Comparison of ENCODE assay signal across 23 cellular contexts in the genomic region with DNA sequence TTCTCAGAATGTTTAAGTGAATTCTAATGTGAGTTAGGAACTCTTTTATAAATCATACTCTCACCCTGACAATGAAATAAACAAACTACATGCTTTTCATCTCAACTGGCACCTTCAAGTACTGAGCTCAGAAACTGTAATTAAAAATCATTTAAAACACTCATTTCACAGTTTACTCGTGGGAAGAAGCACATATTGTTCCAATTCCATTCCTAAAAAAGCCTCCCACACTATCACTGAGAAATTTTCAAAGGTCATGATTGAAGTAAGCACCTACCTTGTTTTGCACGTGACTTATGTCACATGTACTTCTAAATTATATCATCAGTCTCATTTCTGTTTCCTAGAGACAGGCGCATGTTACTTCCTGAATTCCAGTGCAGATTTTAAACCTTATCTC.
DNase-seq lines count a peak whose midpoint lies in the region; ATAC-seq and TF ChIP-seq lines count a peak whose summit lies in the region.
"Had no signal": no experiment of that assay in that cellular context is flagged by ENCODE, and none has a peak within 500 bp of the region (broad histone marks: within the 10 kb centered on the region; RNA-seq: fewer than 3 reads in every experiment).

No MANE protein-coding gene starts in this region.

- H4K20me1 ChIP-seq in DND-41 (ENCODE audit: insufficient read depth, low read length), result no peaks in the 10 kb centered on the region

- DNase-seq in DND-41 (no peak), SK-MEL-5 (ENCODE audit: low read depth, low spot score) (peak; percentile 27), suprapubic skin (ENCODE audit: low spot score in 2 of 2) (no peak), NCI-H446 treated with DMSO at 0.1 percent for 48 hours (lab: John Stamatoyannopoulos, UW) (no peak), HuH-7.5 (ENCODE audit: low spot score) (no peak), A172 (ENCODE audit: low spot score) (no peak)
- DNase-seq: C1 segment of cervical spinal cord; CD4-positive, alpha-beta memory T cell; COR-L47; DMS79; GF-D8; GOT3; HFFc6; Karpas-422; NCI-H1694; NCI-H2029 treated with DMSO at 0.1 percent for 48 hours; NCI-H526 treated with DMSO at 0.1 percent for 48 hours; PC-3; SJCRH30; T-cell had no signal

- peak overlapping the region; percentile 51 for H2AFZ ChIP-seq in DND-41 (ENCODE audit: low read depth, low read length)

- H3K9me3 ChIP-seq in DND-41 (ENCODE audit: insufficient read depth, low read length, severe bottlenecking) (peaks cover 6% of the 10 kb centered on the region), gastroesophageal sphincter (no peaks in the 10 kb centered on the region), suprapubic skin (no peaks in the 10 kb centered on the region)
- H3K9me3 ChIP-seq: HAP-1, SJCRH30 had no signal

- H3K79me2 ChIP-seq in DND-41 (ENCODE audit: insufficient read depth, low read length), result no peaks in the 10 kb centered on the region

- TF ChIP-seq POLR2A in gastroesophageal sphincter (IDR thresholded peaks at IDR 0.05), result no peak
- TF ChIP-seq POLR2A in suprapubic skin (IDR thresholded peaks at IDR 0.05), result no peak

- H3K4me2 ChIP-seq in DND-41 (ENCODE audit: insufficient read depth, low read length), result no peak overlapping the region

- in situ Hi-C loops in SK-MEL-5 (cut with HindIII; ENCODE audit: low pct_unique_long_range_greater_than_20kb, low sequenced_read_pairs), result no loop called here

- H3K4me3 ChIP-seq in DND-41 (ENCODE audit: low read depth in 1 of 2, low read length in 2 of 2) (no peak overlapping the region), gastroesophageal sphincter (no peak overlapping the region), suprapubic skin (no peak overlapping the region)
- H3K4me3 ChIP-seq: HAP-1, SJCRH30 had no signal

- no peaks in the 10 kb centered on the region for H3K36me3 ChIP-seq in DND-41 (ENCODE audit: insufficient read depth, low read length)
- H3K36me3 ChIP-seq in gastroesophageal sphincter, result no peaks in the 10 kb centered on the region
- H3K36me3 ChIP-seq in suprapubic skin, result no peaks in the 10 kb centered on the region
- H3K36me3 ChIP-seq: HAP-1, SJCRH30 had no signal

- TF ChIP-seq CTCF in DND-41 (IDR thresholded peaks at IDR 0.05; ENCODE audit: borderline replicate concordance, extremely low read depth, low read length, poor library complexity, severe bottlenecking) (no peak), gastroesophageal sphincter (IDR thresholded peaks at IDR 0.05) (no peak), suprapubic skin (IDR thresholded peaks at IDR 0.05) (no peak)

- WGBS in gastroesophageal sphincter (ENCODE audit: low coverage in 1 of 2), 2 donors, result 21 to 24% methylated on average over 3 of the region's 3 CpGs
- WGBS in suprapubic skin, result 48% methylated on average over 3 of the region's 3 CpGs

- no peak overlapping the region for H3K27ac ChIP-seq in DND-41 (ENCODE audit: low read length)
- peak overlapping the region; percentile 20 to 85 (median 39) for H3K27ac ChIP-seq in gastroesophageal sphincter
- H3K27ac ChIP-seq in suprapubic skin, result no peak overlapping the region
- H3K27ac ChIP-seq: HL-60, SJCRH30 had no signal

- TF ChIP-seq EP300 in gastroesophageal sphincter (IDR thresholded peaks at IDR 0.05) (no peak), suprapubic skin (IDR thresholded peaks at IDR 0.05) (peak; percentile 29)

- no peaks in the 10 kb centered on the region for H3K27me3 ChIP-seq in DND-41 (ENCODE audit: insufficient read depth, low read length, poor library complexity)
- H3K27me3 ChIP-seq in gastroesophageal sphincter, result no peaks in the 10 kb centered on the region
- H3K27me3 ChIP-seq in suprapubic skin, result no peaks in the 10 kb centered on the region
- H3K27me3 ChIP-seq: SJCRH30 had no signal

- H3K4me1 ChIP-seq in DND-41 (ENCODE audit: insufficient read depth, low read length), result peaks cover 7% of the 10 kb centered on the region
- H3K4me1 ChIP-seq in gastroesophageal sphincter, result peaks cover 0 to 10% (median 2%) of the 10 kb centered on the region in 3 donors
- H3K4me1 ChIP-seq in suprapubic skin, result no peaks in the 10 kb centered on the region
- H3K4me1 ChIP-seq: HAP-1 had no signal

- ATAC-seq in DND-41 (ENCODE audit: insufficient read depth, low read depth), result no peak
- peak; percentile 67 for ATAC-seq in gastroesophageal sphincter
- ATAC-seq: PC-3, T-cell had no signal

- H3K9ac ChIP-seq in DND-41 (ENCODE audit: low read depth, low read length), result no peak overlapping the region

Comparison
In these comparisons a context has a peak if more than half of its experiments do, and no peak if none do; other contexts are left out.
1. H3K27ac ChIP-seq: peak in gastroesophageal sphincter (4 of 4); none in DND-41 (single experiment) and suprapubic skin (single experiment).